8 cellular contexts compared by ENCODE assay signal in genomic region chr20:50509923-50510705, GRCh38. TPM values are rescaled to one million over a fixed set of nuclear protein-coding genes. Genes with fewer than 3 reads are reported as not detected.
DNase-seq lines count a peak whose midpoint lies in the region; ATAC-seq and TF ChIP-seq lines count a peak whose summit lies in the region.

Gene PTPN1, plus strand, starts transcription at chr20:50510383. Its CDS starts 145 bp downstream, at chr20:50510528.

- peaks cover 47% of the 10 kb centered on the region for H3K79me2 ChIP-seq in GM23338 (replicated peaks; ENCODE audit: insufficient read depth)
- H3K79me2 ChIP-seq in fibroblast of lung (ENCODE audit: control insufficient read depth, insufficient read depth, low read length): peaks cover 49% of the 10 kb centered on the region

- H3K4me3 ChIP-seq in GM23338: peak within 1 kb of the TSS; percentile 92
- H3K4me3 ChIP-seq in LNCaP clone FGC (ENCODE audit: low read depth, low read length): peak within 1 kb of the TSS; percentile 94
- peak within 1 kb of the TSS; percentile 75 to 97 (median 92) for H3K4me3 ChIP-seq in fibroblast of lung (replicated peaks in 1 of 4; ENCODE audit: control extremely low read depth in 1 of 4, insufficient read depth in 1 of 4, low read depth in 3 of 4, low read length in 4 of 4)

- H3K9me2 ChIP-seq in GM23338 (ENCODE audit: insufficient read depth): no peaks in the 10 kb centered on the region

- no peaks in the 10 kb centered on the region for H3K9me3 Mint-ChIP-seq in GM23338
- H3K9me3 Mint-ChIP-seq in activated T-helper 17 cell treated with anti-CD3 and anti-CD28 coated beads, Interleukin-2, amount 50 U/mL, for 72 hours: no peaks in the 10 kb centered on the region
- H3K9me3 Mint-ChIP-seq in naive thymus-derived CD8-positive, alpha-beta T cell: no peaks in the 10 kb centered on the region

- CTCF ChIA-PET in RWPE1 (lab: Yijun Ruan, JAX): interaction anchor here (0.6 to 1.0 kb wide), 4 partner anchors 15 to 46 kb away, joined by 3 read pairs; no protein-coding TSS in a partner anchor

- peaks cover 24% of the 10 kb centered on the region for H3K4me1 Mint-ChIP-seq in GM23338
- peaks cover 29% of the 10 kb centered on the region for H3K4me1 Mint-ChIP-seq in activated T-helper 17 cell treated with anti-CD3 and anti-CD28 coated beads, Interleukin-2, amount 50 U/mL, for 72 hours
- H3K4me1 Mint-ChIP-seq in naive thymus-derived CD8-positive, alpha-beta T cell: peaks cover 28 to 51% (median 48%) of the 10 kb centered on the region in 4 donors

- no peaks in the 10 kb centered on the region for H3K36me3 Mint-ChIP-seq in GM23338 (ENCODE audit: low read depth)
- peaks cover 51% of the 10 kb centered on the region for H3K36me3 Mint-ChIP-seq in activated T-helper 17 cell treated with anti-CD3 and anti-CD28 coated beads, Interleukin-2, amount 50 U/mL, for 72 hours (ENCODE audit: low read depth)
- H3K36me3 Mint-ChIP-seq in naive thymus-derived CD8-positive, alpha-beta T cell: peaks cover 0 to 5% (median 0%) of the 10 kb centered on the region in 3 donors

- H3K4me1 ChIP-seq in GM23338 (ENCODE audit: insufficient read depth) (peaks cover 18% of the 10 kb centered on the region), fibroblast of lung (ENCODE audit: control insufficient read depth, extremely low read depth, insufficient read depth, low read length) (peaks cover 8% of the 10 kb centered on the region)

- peaks cover 5% of the 10 kb centered on the region for H3K27me3 Mint-ChIP-seq in GM23338 (ENCODE audit: insufficient read depth, low read depth, poor library complexity)
- H3K27me3 Mint-ChIP-seq in activated T-helper 17 cell treated with anti-CD3 and anti-CD28 coated beads, Interleukin-2, amount 50 U/mL, for 72 hours: no peaks in the 10 kb centered on the region
- no peaks in the 10 kb centered on the region for H3K27me3 Mint-ChIP-seq in naive thymus-derived CD8-positive, alpha-beta T cell

- H3K9ac ChIP-seq in fibroblast of lung (ENCODE audit: insufficient read depth, low read length): peak within 1 kb of the TSS; percentile 97

- POLR2A ChIA-PET in RWPE1 (lab: Yijun Ruan, JAX; ENCODE audit: low non-redundant PET): interaction anchor here (0.5 to 1.1 kb wide), 5 partner anchors 18 to 66 kb away, joined by 3 to 5 read pairs (median 4); no protein-coding TSS in a partner anchor
- POLR2A ChIA-PET in naive thymus-derived CD8-positive, alpha-beta T cell (lab: Charles Lee): interaction anchor here (0.7 to 3.5 kb wide), 17 partner anchors 10 to 421 kb away, joined by 3 to 51 read pairs (median 4); partner anchors contain the start of genes ADNP and CEBPB

- peak; percentile 95 for ATAC-seq in GM23338
- peak; percentile 90 for ATAC-seq in activated T-helper 17 cell treated with anti-CD3 and anti-CD28 coated beads, Interleukin-2, amount 50 U/mL, for 72 hours (replicated peaks)
- peak; percentile 90 to 95 for ATAC-seq in naive thymus-derived CD8-positive, alpha-beta T cell

- H3K27me3 ChIP-seq in GM23338 (ENCODE audit: insufficient read depth): no peaks in the 10 kb centered on the region
- H3K27me3 ChIP-seq in fibroblast of lung (ENCODE audit: control insufficient read depth, insufficient read depth, low read length): no peaks in the 10 kb centered on the region

- peak within 1 kb of the TSS; percentile 88 for H3K4me3 Mint-ChIP-seq in GM23338
- H3K4me3 Mint-ChIP-seq in activated T-helper 17 cell treated with anti-CD3 and anti-CD28 coated beads, Interleukin-2, amount 50 U/mL, for 72 hours: peak within 1 kb of the TSS; percentile 97
- H3K4me3 Mint-ChIP-seq in naive thymus-derived CD8-positive, alpha-beta T cell: peak within 1 kb of the TSS; percentile 94 to 99 (median 98)

- peak within 1 kb of the TSS; percentile 88 for H2AFZ ChIP-seq in GM23338
- H2AFZ ChIP-seq in fibroblast of lung (ENCODE audit: low read length): peak within 1 kb of the TSS; percentile 84

- H4K20me1 ChIP-seq in GM23338 (replicated peaks; ENCODE audit: insufficient read depth) (peaks cover 27% of the 10 kb centered on the region; the same call in 1 of the 2 replicates), fibroblast of lung (ENCODE audit: control insufficient read depth, extremely low read depth, insufficient read depth, low read length) (no peaks in the 10 kb centered on the region)

- no peaks in the 10 kb centered on the region for H3F3A ChIP-seq in GM23338 (replicated peaks; ENCODE audit: low read depth)

- no peaks in the 10 kb centered on the region for H3K36me3 ChIP-seq in GM23338 (ENCODE audit: insufficient read depth)
- no peaks in the 10 kb centered on the region for H3K36me3 ChIP-seq in fibroblast of lung (ENCODE audit: control insufficient read depth, insufficient read depth, low read length)

- H3K4me2 ChIP-seq in GM23338 (peak within 1 kb of the TSS; percentile 99), fibroblast of lung (ENCODE audit: extremely low read depth, insufficient read depth, low read length) (peak within 1 kb of the TSS; percentile 99)

- no peak for TF ChIP-seq CTCF in GM23338 (conservative IDR thresholded peaks at IDR 0.05; ENCODE audit: low read depth in 2 of 2)
- TF ChIP-seq CTCF in LNCaP clone FGC (IDR thresholded peaks at IDR 0.05; ENCODE audit: control insufficient read depth, extremely low read depth, insufficient read depth): no peak
- no peak for TF ChIP-seq CTCF in RWPE1 (conservative IDR thresholded peaks at IDR 0.05; ENCODE audit: low read depth)
- TF ChIP-seq CTCF in fibroblast of lung (conservative IDR thresholded peaks at IDR 0.05 in 1 of 2, IDR thresholded peaks at IDR 0.05 in 1 of 2; ENCODE audit: low read depth in 1 of 2, low read length in 2 of 2): peak in 1 of 2 donors; percentile 10

- no peaks in the 10 kb centered on the region for H3K9me3 ChIP-seq in fibroblast of lung (ENCODE audit: control insufficient read depth, insufficient read depth, low read depth, low read length)

- peak within 1 kb of the TSS; percentile 94 for H3K27ac Mint-ChIP-seq in GM23338
- peak within 1 kb of the TSS; percentile 100 for H3K27ac Mint-ChIP-seq in activated T-helper 17 cell treated with anti-CD3 and anti-CD28 coated beads, Interleukin-2, amount 50 U/mL, for 72 hours
- H3K27ac Mint-ChIP-seq in naive thymus-derived CD8-positive, alpha-beta T cell: peak within 1 kb of the TSS; percentile 91 to 100 (median 97)

- DNase-seq in Daoy (ENCODE audit: low read depth) (peak; percentile 98), GM23338 (ENCODE audit: low spot score) (peak; percentile 99), LNCaP clone FGC (ENCODE audit: low read depth) (peak; percentile 94), RWPE1 (ENCODE audit: low spot score) (peak; percentile 100), fibroblast of lung (ENCODE audit: low read depth in 2 of 2) (peak; percentile 98 to 99)
- DNase-seq in naive thymus-derived CD8-positive, alpha-beta T cell: peak; percentile 97 to 99 (median 99)
- DNase-seq in stimulated activated naive CD4-positive, alpha-beta T cell (lab: John Stamatoyannopoulos, UW): peak; percentile 96 to 99 (median 98)

- peak within 1 kb of the TSS; percentile 76 for H3K27ac ChIP-seq in GM23338 (ENCODE audit: low read depth)
- peak within 1 kb of the TSS; percentile 87 for H3K27ac ChIP-seq in RWPE1
- peak within 1 kb of the TSS; percentile 95 for H3K27ac ChIP-seq in fibroblast of lung (ENCODE audit: insufficient read depth, low read length)

TF ChIP-seq in GM23338, 12 proteins besides CTCF, POLR2A, EP300 and RAD21:
- peak; percentile 90 for TF ChIP-seq POLR2AphosphoS5 (IDR thresholded peaks at IDR 0.05; ENCODE audit: low read depth)
- peak; percentile 52 for TF ChIP-seq CREB1 (CRISPR knock-in tag; IDR thresholded peaks at IDR 0.05; ENCODE audit: low read depth)
- TF ChIP-seq ZNF114 (CRISPR knock-in tag; IDR thresholded peaks at IDR 0.05): no peak
- no peak for TF ChIP-seq ZNF331 (CRISPR knock-in tag; IDR thresholded peaks at IDR 0.05; ENCODE audit: low read depth)
TF ChIP-seq in GM23338: peak in this region for 2.

RNA-seq across cellular contexts. Expression of gene PTPN1, which starts in this region (rescaled TPM):
- 32.2 and 33.4 TPM in 2 replicates for total RNA-seq in Daoy (2014; rRNA removed; shearing (Covaris generic))
- total RNA-seq in GM23338 (2014; rRNA removed; shearing (Covaris generic)): 26.2 and 26.4 TPM in 2 replicates
- polyA plus RNA-seq in GM23338 (2016; fragmentation: Nextera tagmentation; extraction: Ambion mirVana) (16.9 and 18.9 TPM in 2 replicates), fibroblast of lung (28.5 and 28.7 TPM in 2 replicates)
- total RNA-seq in activated T-helper 17 cell treated with anti-CD3 and anti-CD28 coated beads, Interleukin-2, amount 50 U/mL, for 72 hours: 10 to 100 TPM; 68.3 to 77.1 TPM
- 12.8 and 20.0 TPM in 2 replicates for total RNA-seq in fibroblast of lung
- 27.4 and 27.5 TPM in 2 replicates for polyA plus RNA-seq in fibroblast of lung (2012)
- 37.8 and 39.8 TPM in 2 replicates for polyA minus RNA-seq in fibroblast of lung (ENCODE audit: low replicate concordance)
- total RNA-seq in naive thymus-derived CD8-positive, alpha-beta T cell: 10 to 100 TPM; 53.8 to 56.7 TPM
- polyA plus RNA-seq in naive thymus-derived CD8-positive, alpha-beta T cell: 10 to 100 TPM; 29.1 to 31.9 (median 29.4) TPM

Comparison
In these comparisons a context has a peak if more than half of its experiments do, and no peak if none do; other contexts are left out.
1. Peak in every context shown above with its lines: DNase-seq, ATAC-seq, H3K4me3 ChIP-seq and H3K27ac ChIP-seq.